Comparison of ENCODE assay signal across 9 cellular contexts in genomic region chr7:43112088-43112940, GRCh38. TPM values are rescaled to one million over a fixed set of nuclear protein-coding genes. Genes with fewer than 3 reads are reported as not detected.
DNase-seq lines count a peak whose midpoint lies in the region; ATAC-seq and TF ChIP-seq lines count a peak whose summit lies in the region.
"Had no signal": no experiment of that assay in that cellular context is flagged by ENCODE, and none has a peak within 500 bp of the region (broad histone marks: within the 10 kb centered on the region; RNA-seq: fewer than 3 reads in every experiment).

Gene HECW1 (plus strand): TSS chr7:43112647. CDS start chr7:43243906, 131,259 bp downstream.

- CTCF ChIA-PET in SK-N-SH (lab: Yijun Ruan, JAX) = no interaction called here

- H3K27me3 ChIP-seq in SK-N-SH (ENCODE audit: insufficient read depth) (peaks cover 71% of the 10 kb centered on the region), iPS-15b (ENCODE audit: control insufficient read depth, insufficient read depth, low read length) (peaks cover 32% of the 10 kb centered on the region)

- no peak for DNase-seq in SK-N-SH
- no peak for DNase-seq in activated naive CD8-positive, alpha-beta T cell treated with anti-CD3 and anti-CD28 coated beads for 36 hours
- DNase-seq in naive thymus-derived CD8-positive, alpha-beta T cell = no peak
- no peak for DNase-seq in kidney glomerular epithelial cell (lab: John Stamatoyannopoulos, UW)
- DNase-seq in HUDEP-2 (lab: John Stamatoyannopoulos, UW; ENCODE audit: unreplicated experiment in 76 of 76) = no peak
- DNase-seq: effector memory CD4-positive, alpha-beta T cell had no signal

- no peaks in the 10 kb centered on the region for H3K9me2 ChIP-seq in SK-N-SH

- H3K27ac Mint-ChIP-seq in activated naive CD8-positive, alpha-beta T cell treated with anti-CD3 and anti-CD28 coated beads for 36 hours = no peak within 1 kb of the TSS
- no peak within 1 kb of the TSS for H3K27ac Mint-ChIP-seq in naive thymus-derived CD8-positive, alpha-beta T cell

- POLR2A ChIA-PET in SK-N-SH (lab: Yijun Ruan, JAX) = interaction anchor here (0.6 kb wide), 1 partner anchor 180 kb away, joined by 3 read pairs; no protein-coding TSS in a partner anchor
- POLR2A ChIA-PET in naive thymus-derived CD8-positive, alpha-beta T cell (lab: Charles Lee) = no interaction called here

- ATAC-seq in SK-N-SH treated with all-trans-retinoic acid at 6 μM for 48 hours = no peak; the same call in 2 of the 3 replicates
- ATAC-seq in naive thymus-derived CD8-positive, alpha-beta T cell = no peak

- H3K4me3 Mint-ChIP-seq in activated naive CD8-positive, alpha-beta T cell treated with anti-CD3 and anti-CD28 coated beads for 36 hours = peak within 1 kb of the TSS; percentile 30
- H3K4me3 Mint-ChIP-seq in naive thymus-derived CD8-positive, alpha-beta T cell = peak within 1 kb of the TSS in 5 of 10 donors; percentile 16 to 71 (median 47)

- no peaks in the 10 kb centered on the region for H3F3A ChIP-seq in SK-N-SH (replicated peaks; ENCODE audit: insufficient read depth)

- no peaks in the 10 kb centered on the region for H4K20me1 ChIP-seq in SK-N-SH (ENCODE audit: insufficient read depth)

- no peak for TF ChIP-seq RAD21 in SK-N-SH (IDR thresholded peaks at IDR 0.05; ENCODE audit: low read length)

- peak within 1 kb of the TSS; percentile 61; the same call in 1 of the 2 replicates for H3K4me2 ChIP-seq in SK-N-SH

- no peaks in the 10 kb centered on the region for H3K36me3 ChIP-seq in SK-N-SH (replicated peaks in 1 of 2; ENCODE audit: control insufficient read depth in 1 of 2, insufficient read depth in 2 of 2, low read length in 1 of 2)
- H3K36me3 ChIP-seq in iPS-15b (ENCODE audit: control insufficient read depth, insufficient read depth, low read length) = no peaks in the 10 kb centered on the region

- no peaks in the 10 kb centered on the region for H3K9me3 ChIP-seq in SK-N-SH
- H3K9me3 ChIP-seq in iPS-15b (ENCODE audit: control insufficient read depth, insufficient read depth, low read length) = no peaks in the 10 kb centered on the region

- H3K4me1 ChIP-seq in SK-N-SH (ENCODE audit: control insufficient read depth in 1 of 2, insufficient read depth in 2 of 2, low read depth in 1 of 2, low read length in 1 of 2) (no peaks in the 10 kb centered on the region; a peak in 1 of 4 replicates), iPS-15b (ENCODE audit: control insufficient read depth, insufficient read depth, low read length) (peaks cover 20% of the 10 kb centered on the region)

- H3K27me3 Mint-ChIP-seq in activated naive CD8-positive, alpha-beta T cell treated with anti-CD3 and anti-CD28 coated beads for 36 hours = peaks cover 85% of the 10 kb centered on the region
- H3K27me3 Mint-ChIP-seq in naive thymus-derived CD8-positive, alpha-beta T cell = peaks cover 57 to 89% (median 67%) of the 10 kb centered on the region in 5 donors

- H3K4me3 ChIP-seq in SK-N-SH (ENCODE audit: low read depth in 2 of 2, low read length in 1 of 2) (no peak within 1 kb of the TSS), iPS-15b (ENCODE audit: low read depth, low read length) (peak within 1 kb of the TSS; percentile 78)

- no peak for TF ChIP-seq CTCF in SK-N-SH (IDR thresholded peaks at IDR 0.05)

- TF ChIP-seq EP300 in SK-N-SH (IDR thresholded peaks at IDR 0.05; ENCODE audit: borderline replicate concordance in 1 of 2, low read depth in 1 of 2, low read length in 1 of 2) = no peak

- H3K79me2 ChIP-seq in SK-N-SH (ENCODE audit: insufficient read depth) = no peaks in the 10 kb centered on the region

- no peaks in the 10 kb centered on the region for H3K36me3 Mint-ChIP-seq in activated naive CD8-positive, alpha-beta T cell treated with anti-CD3 and anti-CD28 coated beads for 36 hours
- H3K36me3 Mint-ChIP-seq in naive thymus-derived CD8-positive, alpha-beta T cell = peaks cover 0 to 4% (median 0%) of the 10 kb centered on the region in 3 donors

- no peak within 1 kb of the TSS for H3K9ac ChIP-seq in SK-N-SH
- H3K9ac ChIP-seq in iPS-15b (ENCODE audit: low read depth, low read length) = no peak within 1 kb of the TSS

- WGBS in SK-N-SH (ENCODE audit: low lambda C conversion rate) = 6% methylated on average over 38 of the region's 59 CpGs

- peak within 1 kb of the TSS; percentile 35; the same call in 1 of the 2 replicates for H2AFZ ChIP-seq in SK-N-SH (ENCODE audit: low read depth)

- H3K4me1 Mint-ChIP-seq in activated naive CD8-positive, alpha-beta T cell treated with anti-CD3 and anti-CD28 coated beads for 36 hours = peaks cover 10% of the 10 kb centered on the region
- peaks cover 1 to 15% (median 11%) of the 10 kb centered on the region in 4 donors for H3K4me1 Mint-ChIP-seq in naive thymus-derived CD8-positive, alpha-beta T cell

- no peaks in the 10 kb centered on the region for H3K9me3 Mint-ChIP-seq in activated naive CD8-positive, alpha-beta T cell treated with anti-CD3 and anti-CD28 coated beads for 36 hours
- H3K9me3 Mint-ChIP-seq in naive thymus-derived CD8-positive, alpha-beta T cell = no peaks in the 10 kb centered on the region

- H3K27ac ChIP-seq in SK-N-SH (ENCODE audit: low read depth in 2 of 2, low read length in 1 of 2) = no peak within 1 kb of the TSS
- peak within 1 kb of the TSS; percentile 45 for H3K27ac ChIP-seq in temporal lobe (ENCODE audit: low read depth, low read length)

TF ChIP-seq in SK-N-SH, 30 proteins besides CTCF, POLR2A, EP300 and RAD21 (continues in another document):
- TF ChIP-seq TEAD4 (IDR thresholded peaks at IDR 0.05; ENCODE audit: borderline replicate concordance, insufficient read depth) (no peak), RXRA (IDR thresholded peaks at IDR 0.05; ENCODE audit: borderline replicate concordance, low read depth) (no peak), FOSL2 (IDR thresholded peaks at IDR 0.05; ENCODE audit: borderline replicate concordance, low read depth) (no peak), JUND (IDR thresholded peaks at IDR 0.05) (no peak), IRF3 (IDR thresholded peaks at IDR 0.05; ENCODE audit: low read depth, low read length) (no peak), GATA2 (CRISPR knock-in tag; IDR thresholded peaks at IDR 0.05) (no peak), RFX5 (IDR thresholded peaks at IDR 0.05; ENCODE audit: low read length) (no peak), TCF12 (IDR thresholded peaks at IDR 0.05) (no peak), NFIC (IDR thresholded peaks at IDR 0.05; ENCODE audit: borderline replicate concordance) (no peak), RCOR1 (IDR thresholded peaks at IDR 0.05; ENCODE audit: low read length) (no peak)
- TF ChIP-seq, protein P1, sequence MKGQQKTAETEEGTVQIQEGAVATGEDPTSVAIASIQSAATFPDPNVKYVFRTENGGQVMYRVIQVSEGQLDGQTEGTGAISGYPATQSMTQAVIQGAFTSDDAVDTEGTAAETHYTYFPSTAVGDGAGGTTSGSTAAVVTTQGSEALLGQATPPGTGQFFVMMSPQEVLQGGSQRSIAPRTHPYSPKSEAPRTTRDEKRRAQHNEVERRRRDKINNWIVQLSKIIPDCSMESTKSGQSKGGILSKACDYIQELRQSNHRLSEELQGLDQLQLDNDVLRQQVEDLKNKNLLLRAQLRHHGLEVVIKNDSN (IDR thresholded peaks at IDR 0.05; ENCODE audit: borderline replicate concordance, low read depth) = no peak

TF ChIP-seq in SK-N-SH treated with all-trans-retinoic acid at 6 μM for 48 hours, 23 proteins besides CTCF, POLR2A, EP300 and RAD21 (continues in another document):
- TF ChIP-seq OSR1 (CRISPR knock-in tag; IDR thresholded peaks at IDR 0.05) (no peak), TCF4 (CRISPR knock-in tag; IDR thresholded peaks at IDR 0.05; ENCODE audit: borderline replicate concordance) (no peak), RARB (CRISPR knock-in tag; IDR thresholded peaks at IDR 0.05) (no peak), CSDC2 (CRISPR knock-in tag; IDR thresholded peaks at IDR 0.05) (no peak), ZNF70 (CRISPR knock-in tag; IDR thresholded peaks at IDR 0.05) (no peak), TOX (CRISPR knock-in tag; IDR thresholded peaks at IDR 0.05; ENCODE audit: borderline replicate concordance) (no peak)
- TF ChIP-seq, protein P2, sequence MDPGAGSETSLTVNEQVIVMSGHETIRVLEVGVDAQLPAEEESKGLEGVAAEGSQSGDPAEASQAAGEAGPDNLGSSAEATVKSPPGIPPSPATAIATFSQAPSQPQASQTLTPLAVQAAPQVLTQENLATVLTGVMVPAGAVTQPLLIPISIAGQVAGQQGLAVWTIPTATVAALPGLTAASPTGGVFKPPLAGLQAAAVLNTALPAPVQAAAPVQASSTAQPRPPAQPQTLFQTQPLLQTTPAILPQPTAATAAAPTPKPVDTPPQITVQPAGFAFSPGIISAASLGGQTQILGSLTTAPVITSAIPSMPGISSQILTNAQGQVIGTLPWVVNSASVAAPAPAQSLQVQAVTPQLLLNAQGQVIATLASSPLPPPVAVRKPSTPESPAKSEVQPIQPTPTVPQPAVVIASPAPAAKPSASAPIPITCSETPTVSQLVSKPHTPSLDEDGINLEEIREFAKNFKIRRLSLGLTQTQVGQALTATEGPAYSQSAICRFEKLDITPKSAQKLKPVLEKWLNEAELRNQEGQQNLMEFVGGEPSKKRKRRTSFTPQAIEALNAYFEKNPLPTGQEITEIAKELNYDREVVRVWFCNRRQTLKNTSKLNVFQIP (CRISPR knock-in tag; IDR thresholded peaks at IDR 0.05; ENCODE audit: borderline replicate concordance, low read depth) = no peak

RNA-seq across cellular contexts. Expression of gene HECW1, which starts in this region (rescaled TPM):
- not detected in 2 replicates for polyA plus RNA-seq in SK-N-SH (2012; rRNA removed)
- polyA plus RNA-seq in SK-N-SH (2012; cell fraction: cytosol; rRNA removed) = not detected in 2 replicates
- polyA plus RNA-seq in SK-N-SH (2012; cell fraction: nucleus; rRNA removed) = 0.01 TPM in 1 of 2 replicates, not detected in the other
- total RNA-seq in activated naive CD8-positive, alpha-beta T cell treated with anti-CD3 and anti-CD28 coated beads for 36 hours = not detected
- 35.4 TPM for total RNA-seq in temporal lobe
- total RNA-seq in naive thymus-derived CD8-positive, alpha-beta T cell = not detected
- polyA plus RNA-seq in naive thymus-derived CD8-positive, alpha-beta T cell = not detected

Comparison
In these comparisons a context has a peak if more than half of its experiments do, and no peak if none do; other contexts are left out.
1. RNA of gene HECW1 (total RNA-seq): 35.4 TPM in temporal lobe (single experiment); not detected in activated naive CD8-positive, alpha-beta T cell treated with anti-CD3 and anti-CD28 coated beads for 36 hours and not detected in naive thymus-derived CD8-positive, alpha-beta T cell; every median in the first group is over 10 times any median in the second.